ENCODE assay signal across 21 cellular contexts in genomic region chr2:236281423-236281822, GRCh38. TPM values are rescaled to one million over a fixed set of nuclear protein-coding genes. Genes with fewer than 3 reads are reported as not detected.
DNase-seq lines count a peak whose midpoint lies in the region; ATAC-seq and TF ChIP-seq lines count a peak whose summit lies in the region.
"Had no signal": no experiment of that assay in that cellular context is flagged by ENCODE, and none has a peak within 500 bp of the region (broad histone marks: within the 10 kb centered on the region; RNA-seq: fewer than 3 reads in every experiment).

No MANE protein-coding gene starts in this region.

- H3K4me3 ChIP-seq in Karpas-422 (ENCODE audit: low read length) (no peak overlapping the region), PC-3 (ENCODE audit: low read length) (no peak overlapping the region), testis (no peak overlapping the region), H7 (ENCODE audit: insufficient read depth, low read depth, low read length) (no peak overlapping the region)
- H3K4me3 ChIP-seq: BLaER1 had no signal

- no peaks in the 10 kb centered on the region for H3K79me2 ChIP-seq in Karpas-422 (ENCODE audit: low read length)
- H3K79me2 ChIP-seq in PC-3 (ENCODE audit: low read length): no peaks in the 10 kb centered on the region

- CTCF ChIA-PET in activated CD8-positive, alpha-beta memory T cell treated with anti-CD3 and anti-CD28 coated beads, Interleukin-2, amount 10 ng/mL, durations not matched to agents 7 days and 5 days (lab: Charles Lee): no interaction called here
- CTCF ChIA-PET in PC-3 (lab: Charles Lee): no interaction called here

- no peak for TF ChIP-seq POLR2A in testis (IDR thresholded peaks at IDR 0.05)

- H3F3A ChIP-seq in PC-3 (ENCODE audit: low read length, unreplicated experiment): no peaks in the 10 kb centered on the region

- H3K27ac Mint-ChIP-seq in activated CD8-positive, alpha-beta memory T cell treated with anti-CD3 and anti-CD28 coated beads, Interleukin-2, amount 10 ng/mL, durations not matched to agents 7 days and 5 days: no peak overlapping the region
- H3K27ac Mint-ChIP-seq: CD14-positive monocyte; CD4-positive, alpha-beta memory T cell; CD4-positive, CD25-positive, alpha-beta regulatory T cell had no signal

- no peak overlapping the region for H3K4me3 Mint-ChIP-seq in activated CD8-positive, alpha-beta memory T cell treated with anti-CD3 and anti-CD28 coated beads, Interleukin-2, amount 10 ng/mL, durations not matched to agents 7 days and 5 days
- H3K4me3 Mint-ChIP-seq: CD14-positive monocyte; CD4-positive, alpha-beta memory T cell; CD4-positive, CD25-positive, alpha-beta regulatory T cell had no signal

- H3K9me2 ChIP-seq in Karpas-422 (replicated peaks; ENCODE audit: insufficient read depth, low read length) (no peaks in the 10 kb centered on the region), PC-3 (replicated peaks; ENCODE audit: low read length) (no peaks in the 10 kb centered on the region; the same call in 1 of the 2 replicates)

- H3K9ac ChIP-seq in Karpas-422 (ENCODE audit: low read length): no peak overlapping the region
- H3K9ac ChIP-seq in PC-3 (ENCODE audit: low read length): no peak overlapping the region
- H3K9ac ChIP-seq: BLaER1 had no signal

- POLR2A ChIA-PET in PC-3 (lab: Charles Lee; ENCODE audit: unreplicated experiment): no interaction called here

- WGBS in testis, 2 donors: 91 to 92% methylated on average over 3 of the region's 3 CpGs

- peaks cover 16% of the 10 kb centered on the region for H3K27me3 Mint-ChIP-seq in activated CD8-positive, alpha-beta memory T cell treated with anti-CD3 and anti-CD28 coated beads, Interleukin-2, amount 10 ng/mL, durations not matched to agents 7 days and 5 days

- H3K27ac ChIP-seq in Karpas-422 (ENCODE audit: low read length) (no peak overlapping the region), PC-3 (ENCODE audit: low read length) (peak overlapping the region; percentile 64), testis (no peak overlapping the region)
- H3K27ac ChIP-seq: BLaER1 had no signal

- DNase-seq in activated CD8-positive, alpha-beta memory T cell treated with anti-CD3 and anti-CD28 coated beads, Interleukin-2, amount 10 ng/mL, durations not matched to agents 7 days and 5 days: peak; percentile 3
- no peak for DNase-seq in activated CD8-positive, alpha-beta memory T cell treated with anti-CD3 and anti-CD28 coated beads, Interleukin-2, amount 50 U/mL, for 48 hours
- peak; percentile 38 for DNase-seq in Karpas-422
- no peak for DNase-seq in PC-3
- DNase-seq in testis: no peak
- DNase-seq in left ventricle myocardium superior: no peak
- DNase-seq in H7: no peak
- DNase-seq: 8988T; ACHN; BE2C; C1 segment of cervical spinal cord; Caco-2; Calu3; CD4-positive, alpha-beta memory T cell; CD4-positive, CD25-positive, alpha-beta regulatory T cell; DMS79 treated with DMSO at 0.1 percent for 48 hours; GF-D8 had no signal

- H2AFZ ChIP-seq in Karpas-422 (ENCODE audit: low read length) (no peak overlapping the region), PC-3 (ENCODE audit: low read length) (no peak overlapping the region)

- H3K36me3 ChIP-seq in Karpas-422 (ENCODE audit: insufficient read depth, low read length) (no peaks in the 10 kb centered on the region), PC-3 (ENCODE audit: low read depth, low read length) (no peaks in the 10 kb centered on the region), testis (ENCODE audit: low read depth, missing control alignments) (no peaks in the 10 kb centered on the region), H7 (replicated peaks; ENCODE audit: control insufficient read depth, insufficient read depth, low read length) (no peaks in the 10 kb centered on the region)
- H3K36me3 ChIP-seq: BE2C, BLaER1 had no signal

- H4K20me1 ChIP-seq in Karpas-422 (ENCODE audit: insufficient read depth, low read depth, low read length) (no peaks in the 10 kb centered on the region), PC-3 (ENCODE audit: low read length) (no peaks in the 10 kb centered on the region)
- H4K20me1 ChIP-seq: BLaER1 had no signal

- H3K36me3 Mint-ChIP-seq in activated CD8-positive, alpha-beta memory T cell treated with anti-CD3 and anti-CD28 coated beads, Interleukin-2, amount 10 ng/mL, durations not matched to agents 7 days and 5 days: no peaks in the 10 kb centered on the region
- H3K36me3 Mint-ChIP-seq: CD14-positive monocyte; CD4-positive, alpha-beta memory T cell; CD4-positive, CD25-positive, alpha-beta regulatory T cell had no signal

- intact Hi-C loops in PC-3 (cut with micrococcal nuclease) (loop anchor here (10.0 kb wide), 1 partner anchor 57 kb away; no protein-coding TSS in a partner anchor), testis (cut with DNase I; ENCODE audit: low total_unique reads) (no loop called here), left ventricle myocardium superior (cut with micrococcal nuclease) (no loop called here)

- H3K27me3 ChIP-seq in Karpas-422 (ENCODE audit: low read length) (no peaks in the 10 kb centered on the region), PC-3 (ENCODE audit: low read length) (no peaks in the 10 kb centered on the region), testis (no peaks in the 10 kb centered on the region), H7 (ENCODE audit: control insufficient read depth, insufficient read depth, low read length) (no peaks in the 10 kb centered on the region)
- H3K27me3 ChIP-seq: BLaER1 had no signal

- no peaks in the 10 kb centered on the region for H3K9me3 Mint-ChIP-seq in activated CD8-positive, alpha-beta memory T cell treated with anti-CD3 and anti-CD28 coated beads, Interleukin-2, amount 10 ng/mL, durations not matched to agents 7 days and 5 days (ENCODE audit: low read depth)

- no peak for TF ChIP-seq CTCF in PC-3 (conservative IDR thresholded peaks at IDR 0.05; ENCODE audit: low read depth, low read length)
- TF ChIP-seq CTCF in testis (IDR thresholded peaks at IDR 0.05): no peak

- ATAC-seq in activated CD8-positive, alpha-beta memory T cell treated with anti-CD3 and anti-CD28 coated beads, Interleukin-2, amount 10 ng/mL, durations not matched to agents 7 days and 5 days: no peak
- no peak for ATAC-seq in PC-3
- ATAC-seq in left ventricle myocardium superior: no peak

- H3K4me1 ChIP-seq in Karpas-422 (ENCODE audit: low read length): no peaks in the 10 kb centered on the region
- H3K4me1 ChIP-seq in PC-3 (ENCODE audit: insufficient read depth, low read length): peaks cover 17% of the 10 kb centered on the region
- no peaks in the 10 kb centered on the region for H3K4me1 ChIP-seq in testis
- H3K4me1 ChIP-seq: BE2C, BLaER1, Caco-2 had no signal

- H3K9me3 ChIP-seq in Karpas-422 (ENCODE audit: low read length) (no peaks in the 10 kb centered on the region), PC-3 (ENCODE audit: low read length) (no peaks in the 10 kb centered on the region), testis (no peaks in the 10 kb centered on the region)
- H3K9me3 ChIP-seq: BE2C, Caco-2 had no signal

- H3K4me1 Mint-ChIP-seq in activated CD8-positive, alpha-beta memory T cell treated with anti-CD3 and anti-CD28 coated beads, Interleukin-2, amount 10 ng/mL, durations not matched to agents 7 days and 5 days: no peaks in the 10 kb centered on the region
- H3K4me1 Mint-ChIP-seq: CD14-positive monocyte; CD4-positive, alpha-beta memory T cell; CD4-positive, CD25-positive, alpha-beta regulatory T cell had no signal

- H3K4me2 ChIP-seq in Karpas-422 (ENCODE audit: low read depth, low read length, poor library complexity, severe bottlenecking): no peak overlapping the region
- H3K4me2 ChIP-seq in PC-3 (ENCODE audit: low read length): no peak overlapping the region
- H3K4me2 ChIP-seq: BLaER1 had no signal

- BruUV-seq in PC-3 (replicated peaks; lab: Mats Ljungman, UMichigan): no TSS peak

RNA-seq across cellular contexts. Expression of gene ASB18, which starts 17.2 kb away (rescaled TPM):
- total RNA-seq in activated CD8-positive, alpha-beta memory T cell treated with anti-CD3 and anti-CD28 coated beads, Interleukin-2, amount 10 ng/mL, durations not matched to agents 7 days and 5 days: not detected
- total RNA-seq in Karpas-422 (2014; rRNA removed; shearing (Covaris generic); ENCODE audit: low replicate concordance): not detected in 2 replicates
- total RNA-seq in PC-3 (2014; rRNA removed) (0.15 TPM in 1 of 2 replicates, not detected in the other), testis (1 to 10 TPM in 1 of 2 donors, under 1 TPM in 1; 0.43 to 4.9 TPM), left ventricle myocardium superior (3.8 TPM)
- 0.67 TPM for polyA plus RNA-seq in testis (ENCODE audit: insufficient read depth, low read depth, low replicate concordance)
- not detected in 2 replicates for total RNA-seq in H7 (2014; rRNA removed; shearing (Covaris generic))
- total RNA-seq: A673; Caco-2; Calu3; CD4-positive, alpha-beta memory T cell; CD4-positive, CD25-positive, alpha-beta regulatory T cell had no signal
- polyA plus RNA-seq: AG04450; CD14-positive monocyte; CD4-positive, alpha-beta memory T cell; CD4-positive, CD25-positive, alpha-beta regulatory T cell had no signal

Comparison
In these comparisons a context has a peak if more than half of its experiments do, and no peak if none do; other contexts are left out.
1. DNase-seq: peak in activated CD8-positive, alpha-beta memory T cell treated with anti-CD3 and anti-CD28 coated beads, Interleukin-2, amount 10 ng/mL, durations not matched to agents 7 days and 5 days (single experiment) and Karpas-422 (single experiment); none in activated CD8-positive, alpha-beta memory T cell treated with anti-CD3 and anti-CD28 coated beads, Interleukin-2, amount 50 U/mL, for 48 hours (single experiment), PC-3 (single experiment), testis (single experiment), left ventricle myocardium superior (single experiment) and H7 (single experiment).